In the genomic region with DNA sequence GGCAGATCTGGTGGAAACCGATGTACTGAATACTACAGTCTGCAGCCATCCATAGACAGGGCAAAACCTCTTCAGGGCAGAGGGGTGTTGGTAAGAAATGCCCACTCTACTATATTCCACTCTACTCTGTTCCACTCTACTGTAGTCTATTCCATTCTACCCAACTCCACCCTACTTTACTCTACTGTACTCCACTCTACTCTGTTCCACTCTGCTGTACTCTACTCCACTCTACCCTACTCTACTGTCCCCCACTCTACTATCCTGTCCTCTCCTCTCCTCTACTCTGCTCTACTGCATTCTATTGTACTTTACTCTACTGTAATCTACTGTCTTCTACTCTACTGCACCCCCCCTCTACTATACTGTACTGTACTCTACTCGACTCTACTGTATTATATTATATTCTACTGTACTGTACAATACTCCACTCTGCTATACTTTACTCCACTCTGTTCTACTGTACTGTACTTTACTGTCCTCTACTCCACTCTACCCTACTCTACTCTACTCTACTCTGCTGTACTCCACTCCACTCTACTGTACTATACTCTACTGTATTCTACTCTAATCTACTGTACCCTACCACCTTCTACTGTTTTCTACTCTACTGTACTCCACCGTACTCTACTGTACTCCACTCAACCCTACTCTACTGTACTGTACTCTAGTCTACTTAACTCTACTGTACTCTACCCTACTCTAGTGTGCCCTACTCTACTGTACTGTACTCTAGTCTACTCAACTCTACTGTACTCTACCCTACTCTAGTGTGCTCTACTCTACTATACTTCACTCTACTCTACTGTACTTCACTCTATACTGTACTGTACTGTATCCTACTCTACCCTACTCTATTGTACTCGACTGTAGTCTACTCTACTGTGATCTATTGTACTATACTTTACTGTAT, we compare ENCODE assay signal across 2 cellular contexts.
TF ChIP-seq lines count a peak whose summit lies in the region.

No MANE protein-coding gene starts in this region.

TF ChIP-seq in A549, 52 proteins besides CTCF, POLR2A, EP300 and RAD21:
- TF ChIP-seq RFX5 (IDR thresholded peaks at IDR 0.05) (no peak), BCL3 (IDR thresholded peaks at IDR 0.05) (no peak), CBX8 (IDR thresholded peaks at IDR 0.05) (no peak), KDM5A (IDR thresholded peaks at IDR 0.05) (no peak), PHF8 (IDR thresholded peaks at IDR 0.05; ENCODE audit: borderline replicate concordance, low read depth) (no peak), CHD2 (IDR thresholded peaks at IDR 0.05; ENCODE audit: low read length, partially characterized antibody) (no peak), ATOH8 (CRISPR knock-in tag; IDR thresholded peaks at IDR 0.05; ENCODE audit: low read depth) (no peak), EHMT2 (IDR thresholded peaks at IDR 0.05; ENCODE audit: low read depth) (no peak), PBX3 (IDR thresholded peaks at IDR 0.05) (no peak), RCOR1 (IDR thresholded peaks at IDR 0.05; ENCODE audit: low read depth, low read length) (no peak), HEYL (CRISPR knock-in tag; IDR thresholded peaks at IDR 0.05) (no peak), SMC3 (IDR thresholded peaks at IDR 0.05) (no peak), KDM1A (IDR thresholded peaks at IDR 0.05; ENCODE audit: low read depth) (no peak), HDAC2 (IDR thresholded peaks at IDR 0.05) (no peak), MYC (IDR thresholded peaks at IDR 0.05; ENCODE audit: borderline replicate concordance, low read length) (no peak), NFE2L2 (conservative IDR thresholded peaks at IDR 0.05; ENCODE audit: low read length) (no peak)
- TF ChIP-seq, protein P1, sequence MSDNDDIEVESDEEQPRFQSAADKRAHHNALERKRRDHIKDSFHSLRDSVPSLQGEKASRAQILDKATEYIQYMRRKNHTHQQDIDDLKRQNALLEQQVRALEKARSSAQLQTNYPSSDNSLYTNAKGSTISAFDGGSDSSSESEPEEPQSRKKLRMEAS (IDR thresholded peaks at IDR 0.05) = no peak

TF ChIP-seq in HepG2, 621 proteins besides CTCF, POLR2A, EP300 and RAD21:
- TF ChIP-seq ERF (CRISPR knock-in tag; IDR thresholded peaks at IDR 0.05) (no peak), ZNF343 (CRISPR knock-in tag; IDR thresholded peaks at IDR 0.05) (no peak), ATAD3A (CRISPR knock-in tag; IDR thresholded peaks at IDR 0.05) (no peak), ZBTB40 (IDR thresholded peaks at IDR 0.05) (peak; percentile 3; the same call in 1 of the 2 replicates), ZBTB40 (CRISPR knock-in tag; IDR thresholded peaks at IDR 0.05) (no peak), ZMYM2 (CRISPR knock-in tag; IDR thresholded peaks at IDR 0.05) (no peak)
TF ChIP-seq in HepG2: peak in this region for 1.
